ENCODE assay signal across 21 cellular contexts in the genomic region with DNA sequence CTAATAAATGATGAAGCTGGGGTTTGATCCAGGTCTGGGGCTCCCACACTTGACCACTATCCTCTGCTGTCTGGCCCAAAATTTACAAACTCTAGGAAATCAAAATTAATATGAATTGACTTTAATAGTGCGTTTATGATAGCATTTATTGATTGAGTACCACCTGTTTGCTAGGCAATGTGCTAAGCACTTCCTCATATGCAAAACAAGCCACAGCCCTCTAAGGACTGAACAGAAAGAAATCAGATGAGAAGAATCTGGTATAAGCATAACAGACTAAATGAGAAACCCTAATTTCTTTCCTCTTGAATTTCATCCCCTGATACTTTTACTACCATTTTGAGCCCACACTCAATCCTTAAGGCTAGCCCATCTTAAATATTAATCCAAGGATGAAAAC. TPM values are rescaled to one million over a fixed set of nuclear protein-coding genes. Genes with fewer than 3 reads are reported as not detected.
DNase-seq lines count a peak whose midpoint lies in the region; ATAC-seq and TF ChIP-seq lines count a peak whose summit lies in the region.
"Had no signal": no experiment of that assay in that cellular context is flagged by ENCODE, and none has a peak within 500 bp of the region (broad histone marks: within the 10 kb centered on the region; RNA-seq: fewer than 3 reads in every experiment).

No MANE protein-coding gene starts in this region.

- H3K9ac ChIP-seq in DND-41 (ENCODE audit: low read depth, low read length): no peak overlapping the region

- no peaks in the 10 kb centered on the region for H3K79me2 ChIP-seq in DND-41 (ENCODE audit: insufficient read depth, low read length)

- no peak overlapping the region for H3K27ac Mint-ChIP-seq in activated B cell treated with CpG ODN at 0.5 μM for 24 hours
- H3K27ac Mint-ChIP-seq: CD8-positive, alpha-beta T cell; GM23338; T-cell had no signal

- no peak overlapping the region for H3K4me2 ChIP-seq in DND-41 (ENCODE audit: insufficient read depth, low read length)
- H3K4me2 ChIP-seq: GM23338 had no signal

- H3K4me1 Mint-ChIP-seq in activated B cell treated with CpG ODN at 0.5 μM for 24 hours: peaks cover 36% of the 10 kb centered on the region

- ATAC-seq in DND-41 (ENCODE audit: insufficient read depth, low read depth) (no peak), activated B cell treated with CpG ODN at 0.5 μM for 24 hours (ENCODE audit: low read depth) (peak; percentile 72)
- ATAC-seq: CD8-positive, alpha-beta T cell; GM23338; Panc1; T-cell had no signal

- H3K27me3 Mint-ChIP-seq in activated B cell treated with CpG ODN at 0.5 μM for 24 hours: peaks cover 18% of the 10 kb centered on the region

- intact Hi-C loops in activated B cell treated with CpG ODN at 0.5 μM for 24 hours (cut with micrococcal nuclease): no loop called here

- POLR2A ChIA-PET in activated B cell treated with CpG ODN at 0.5 μM for 24 hours (lab: Charles Lee): no interaction called here

- H4K20me1 ChIP-seq in DND-41 (ENCODE audit: insufficient read depth, low read length): no peaks in the 10 kb centered on the region

- H3K27ac ChIP-seq in DND-41 (ENCODE audit: low read length): peak overlapping the region; percentile 93
- H3K27ac ChIP-seq in HL-60 (replicated peaks): peak overlapping the region; percentile 83
- H3K27ac ChIP-seq in neutrophil: peak overlapping the region; percentile 95
- H3K27ac ChIP-seq: SJCRH30 had no signal

- H3K36me3 ChIP-seq in DND-41 (ENCODE audit: insufficient read depth, low read length) (peaks cover 4% of the 10 kb centered on the region; the same call in 1 of the 2 replicates), neutrophil (no peaks in the 10 kb centered on the region)

- H3K4me3 ChIP-seq in DND-41 (ENCODE audit: low read depth in 1 of 2, low read length in 2 of 2): no peak overlapping the region
- H3K4me3 ChIP-seq in HL-60 (replicated peaks; ENCODE audit: insufficient read depth, low read length): no peak overlapping the region
- H3K4me3 ChIP-seq in neutrophil (ENCODE audit: low read depth in 1 of 2, low read length in 1 of 2): peak overlapping the region in 1 of 2 experiments; percentile 52
- H3K4me3 ChIP-seq: GM23338, SJCRH30 had no signal

- peaks cover 13% of the 10 kb centered on the region for H3K36me3 Mint-ChIP-seq in activated B cell treated with CpG ODN at 0.5 μM for 24 hours (ENCODE audit: low read depth)

- no peak overlapping the region for H3K4me3 Mint-ChIP-seq in activated B cell treated with CpG ODN at 0.5 μM for 24 hours
- H3K4me3 Mint-ChIP-seq: CD8-positive, alpha-beta T cell; GM23338; T-cell had no signal

- CTCF ChIA-PET in activated B cell treated with CpG ODN at 0.5 μM for 24 hours (lab: Charles Lee): no interaction called here

- H3K9me3 ChIP-seq in DND-41 (ENCODE audit: insufficient read depth, low read length, severe bottlenecking): no peaks in the 10 kb centered on the region
- no peaks in the 10 kb centered on the region for H3K9me3 ChIP-seq in neutrophil
- H3K9me3 ChIP-seq: SJCRH30 had no signal

- no peak overlapping the region for H2AFZ ChIP-seq in DND-41 (ENCODE audit: low read depth, low read length)
- H2AFZ ChIP-seq: GM23338 had no signal

- H3K4me1 ChIP-seq in DND-41 (ENCODE audit: insufficient read depth, low read length): peaks cover 40% of the 10 kb centered on the region
- peaks cover 53 to 54% of the 10 kb centered on the region in 2 experiments for H3K4me1 ChIP-seq in neutrophil (ENCODE audit: control insufficient read depth in 1 of 2, insufficient read depth in 1 of 2, low read depth in 1 of 2, low read length in 1 of 2)
- H3K4me1 ChIP-seq: SJCRH30 had no signal

- DNase-seq in DND-41 (no peak), HL-60 (ENCODE audit: low read depth in 1 of 2, low spot score in 1 of 2) (no peak), activated B cell treated with CpG ODN at 0.5 μM for 24 hours (no peak), H4 (ENCODE audit: low spot score) (no peak), SHP77 (lab: John Stamatoyannopoulos, UW) (no peak)
- no peak for DNase-seq in activated CD8-positive, alpha-beta memory T cell treated with anti-CD3 and anti-CD28 coated beads, Interleukin-2, amount 50 U/mL, for 4 hours
- DNase-seq: C1 segment of cervical spinal cord; CD8-positive, alpha-beta T cell; GDM1; HCEC 1CT; NCI-H1436 treated with DMSO at 0.1 percent for 48 hours; NCI-H1930; NCI-H2227 treated with DMSO at 0.1 percent for 48 hours; NCI-H524; NCI-H82; SJCRH30; T-cell had no signal

- no peaks in the 10 kb centered on the region for H3K27me3 ChIP-seq in DND-41 (ENCODE audit: insufficient read depth, low read length, poor library complexity)
- no peaks in the 10 kb centered on the region for H3K27me3 ChIP-seq in HL-60 (ENCODE audit: insufficient read depth, poor library complexity, severe bottlenecking)
- H3K27me3 ChIP-seq in neutrophil: no peaks in the 10 kb centered on the region
- H3K27me3 ChIP-seq: SJCRH30 had no signal

- H3K9me3 Mint-ChIP-seq in activated B cell treated with CpG ODN at 0.5 μM for 24 hours: peaks cover 7% of the 10 kb centered on the region
- H3K9me3 Mint-ChIP-seq: CD8-positive, alpha-beta T cell; GM23338; T-cell had no signal

- TF ChIP-seq CTCF in DND-41 (IDR thresholded peaks at IDR 0.05; ENCODE audit: borderline replicate concordance, extremely low read depth, low read length, poor library complexity, severe bottlenecking) (no peak), HL-60 (IDR thresholded peaks at IDR 0.05; ENCODE audit: insufficient read depth, low read length) (no peak), activated B cell treated with CpG ODN at 0.5 μM for 24 hours (IDR thresholded peaks at IDR 0.05) (no peak), neutrophil (IDR thresholded peaks at IDR 0.05) (no peak)

RNA-seq across cellular contexts. Expression of a gene that starts 6.6 kb away (rescaled TPM):
- not detected in 2 replicates for total RNA-seq in activated B cell treated with CpG ODN at 0.5 μM for 24 hours
- not detected in 2 replicates for total RNA-seq in H4 (2014; rRNA removed; shearing (Covaris generic))
- total RNA-seq: CD8-positive, alpha-beta T cell; MCF 10A; SJCRH30; T-cell had no signal

RNA-seq across cellular contexts. Expression of a gene that starts 34.2 kb away (rescaled TPM):
- 7.4 and 10.4 TPM in 2 replicates for total RNA-seq in activated B cell treated with CpG ODN at 0.5 μM for 24 hours
- 1.3 and 3.1 TPM in 2 replicates for total RNA-seq in H4 (2014; rRNA removed; shearing (Covaris generic))
